ENCODE assay signal across 33 cellular contexts in genomic region chr7:151131284-151131621, GRCh38. TPM values are rescaled to one million over a fixed set of nuclear protein-coding genes. Genes with fewer than 3 reads are reported as not detected.
"Had no signal": no experiment of that assay in that cellular context is flagged by ENCODE, and none has a peak within 500 bp of the region (broad histone marks: within the 10 kb centered on the region; RNA-seq: fewer than 3 reads in every experiment).

No MANE protein-coding gene starts in this region.

- H3K4me3 ChIP-seq: adrenal gland, ascending aorta, cardiac muscle cell, esophagus squamous epithelium, heart right ventricle, pancreas, prostate gland, transverse colon had no signal

- H3K27ac ChIP-seq: adrenal gland, ascending aorta, cardiac muscle cell, esophagus squamous epithelium, heart right ventricle, neutrophil, pancreas, prostate gland, transverse colon had no signal

- DNase-seq: activated CD8-positive, alpha-beta memory T cell treated with anti-CD3 and anti-CD28 coated beads, Interleukin-2, amount 10 ng/mL, durations not matched to agents 7 days and 5 days; activated CD8-positive, alpha-beta T cell treated with anti-CD3 and anti-CD28 coated beads, Interleukin-2, amount 10 ng/mL, durations not matched to agents 7 days and 5 days; activated effector memory CD4-positive, alpha-beta T cell treated with Interleukin-2 at 50 U/mL for 16 hours; activated naive CD4-positive, alpha-beta T cell treated with anti-CD3 and anti-CD28 coated beads for 36 hours; activated naive CD8-positive, alpha-beta T cell treated with anti-CD3 and anti-CD28 coated beads for 36 hours; adrenal gland; endodermal cell; esophagus squamous epithelium; foreskin melanocyte; heart right ventricle; kidney glomerular epithelial cell; mammary epithelial cell; naive B cell; retina; small intestine; stimulated activated CD4-positive, alpha-beta T cell treated with anti-CD3 and anti-CD28 coated beads, Interleukin-4, amount 100 ng/mL, for 4 hours; stimulated activated CD8-positive, alpha-beta memory T cell treated with anti-CD3 and anti-CD28 coated beads, Interleukin-4, amount 100 ng/mL, for 48 hours; stimulated activated naive CD8-positive, alpha-beta T cell treated with anti-CD3 and anti-CD28 coated beads, Interleukin-15, amount 100 ng/mL, for 72 hours; T-helper 2 cell; transverse colon had no signal

- ATAC-seq: activated CD8-positive, alpha-beta memory T cell treated with anti-CD3 and anti-CD28 coated beads, Interleukin-2, amount 10 ng/mL, durations not matched to agents 7 days and 5 days; activated CD8-positive, alpha-beta T cell treated with anti-CD3 and anti-CD28 coated beads, Interleukin-2, amount 10 ng/mL, durations not matched to agents 7 days and 5 days; stimulated activated memory B cell treated with anti-CD40 and anti-IgM and Interleukin-4, amounts not matched to agents 10 μg/mL and 1 μg/mL and 100 μg/mL, for 72 hours; stimulated activated naive CD8-positive, alpha-beta T cell treated with anti-CD3 and anti-CD28 coated beads, Interleukin-15, amount 100 ng/mL, for 72 hours; WTC11 had no signal

- H3K9me3 ChIP-seq: adrenal gland, ascending aorta, esophagus squamous epithelium, heart right ventricle, neutrophil, pancreas, prostate gland, transverse colon had no signal

- H3K27me3 ChIP-seq: adrenal gland, ascending aorta, cardiac muscle cell, esophagus squamous epithelium, heart right ventricle, neutrophil, pancreas, transverse colon had no signal

- H3K4me1 ChIP-seq: adrenal gland, ascending aorta, pancreas, prostate gland had no signal

RNA-seq across cellular contexts. Expression of gene GBX1, which starts 36.2 kb away (rescaled TPM):
- total RNA-seq: activated CD8-positive, alpha-beta memory T cell treated with anti-CD3 and anti-CD28 coated beads, Interleukin-2, amount 10 ng/mL, durations not matched to agents 7 days and 5 days; activated CD8-positive, alpha-beta T cell treated with anti-CD3 and anti-CD28 coated beads, Interleukin-2, amount 10 ng/mL, durations not matched to agents 7 days and 5 days; activated naive CD4-positive, alpha-beta T cell treated with anti-CD3 and anti-CD28 coated beads for 36 hours; activated naive CD8-positive, alpha-beta T cell treated with anti-CD3 and anti-CD28 coated beads for 36 hours; adrenal gland; ascending aorta; cerebellum; endodermal cell; esophagus squamous epithelium; glomerular endothelial cell; liver; mammary epithelial cell; mucosa of gallbladder; pancreas; prostate gland; sciatic nerve; transverse colon; urinary bladder; WTC11 had no signal
- polyA plus RNA-seq: adrenal gland, liver, mammary epithelial cell, pancreas, small intestine, urinary bladder had no signal

RNA-seq across cellular contexts. Expression of gene ASB10, which starts 55.8 kb away (rescaled TPM):
- total RNA-seq: activated CD8-positive, alpha-beta memory T cell treated with anti-CD3 and anti-CD28 coated beads, Interleukin-2, amount 10 ng/mL, durations not matched to agents 7 days and 5 days; activated CD8-positive, alpha-beta T cell treated with anti-CD3 and anti-CD28 coated beads, Interleukin-2, amount 10 ng/mL, durations not matched to agents 7 days and 5 days; activated naive CD4-positive, alpha-beta T cell treated with anti-CD3 and anti-CD28 coated beads for 36 hours; activated naive CD8-positive, alpha-beta T cell treated with anti-CD3 and anti-CD28 coated beads for 36 hours; adrenal gland; ascending aorta; cerebellum; endodermal cell; esophagus squamous epithelium; glomerular endothelial cell; liver; mammary epithelial cell; mucosa of gallbladder; pancreas; prostate gland; sciatic nerve; transverse colon; urinary bladder; WTC11 had no signal
- polyA plus RNA-seq: adrenal gland, cardiac muscle cell, liver, mammary epithelial cell, pancreas, small intestine, urinary bladder had no signal
